Comparison of ENCODE assay signal across 9 cellular contexts in genomic region chr1:204684551-204685235, GRCh38. TPM values are rescaled to one million over a fixed set of nuclear protein-coding genes. Genes with fewer than 3 reads are reported as not detected.
DNase-seq lines count a peak whose midpoint lies in the region; ATAC-seq, FAIRE-seq and TF ChIP-seq lines count a peak whose summit lies in the region.
"Had no signal": no experiment of that assay in that cellular context is flagged by ENCODE, and none has a peak within 500 bp of the region (broad histone marks: within the 10 kb centered on the region; RNA-seq: fewer than 3 reads in every experiment).

No MANE protein-coding gene starts in this region.

- H3K4me1 Mint-ChIP-seq in activated CD4-positive, alpha-beta T cell treated with anti-CD3 and anti-CD28 coated beads, Interleukin-2, amount 10 ng/mL, durations not matched to agents 24 days and 14 days: peaks cover 7% of the 10 kb centered on the region
- H3K4me1 Mint-ChIP-seq in astrocyte (ENCODE audit: low read depth, unreplicated experiment): no peaks in the 10 kb centered on the region

- H3K4me1 ChIP-seq in astrocyte (ENCODE audit: insufficient read depth, low read length): no peaks in the 10 kb centered on the region
- H3K4me1 ChIP-seq in HepG2 (ENCODE audit: insufficient read depth, low read length): no peaks in the 10 kb centered on the region
- H3K4me1 ChIP-seq in thyroid gland: peaks cover 0 to 16% of the 10 kb centered on the region in 2 donors

- no peaks in the 10 kb centered on the region for H3K9me3 Mint-ChIP-seq in activated CD4-positive, alpha-beta T cell treated with anti-CD3 and anti-CD28 coated beads, Interleukin-2, amount 10 ng/mL, durations not matched to agents 24 days and 14 days
- no peaks in the 10 kb centered on the region for H3K9me3 Mint-ChIP-seq in astrocyte (ENCODE audit: unreplicated experiment)

- H3K27ac ChIP-seq in astrocyte (ENCODE audit: low read depth, low read length) (no peak overlapping the region), HepG2 (ENCODE audit: extremely low read length, insufficient read depth, low read length) (no peak overlapping the region), thyroid gland (no peak overlapping the region)

- H3K4me3 ChIP-seq in astrocyte (ENCODE audit: insufficient read depth, low read depth, low read length) (peak overlapping the region; percentile 28), HepG2 (replicated peaks in 1 of 3; ENCODE audit: insufficient read depth in 1 of 3, low read depth in 2 of 3, low read length in 3 of 3) (no peak overlapping the region), thyroid gland (replicated peaks in 1 of 3) (peak overlapping the region in 2 of 3 donors; percentile 24 to 56)

- TF ChIP-seq POLR2A in HepG2 (IDR thresholded peaks at IDR 0.05; ENCODE audit: insufficient read depth in 1 of 2, low read depth in 2 of 2, low read length in 2 of 2): no peak
- no peak for TF ChIP-seq POLR2A in thyroid gland (IDR thresholded peaks at IDR 0.05)

- H3K27ac Mint-ChIP-seq in activated CD4-positive, alpha-beta T cell treated with anti-CD3 and anti-CD28 coated beads, Interleukin-2, amount 10 ng/mL, durations not matched to agents 24 days and 14 days: no peak overlapping the region
- H3K27ac Mint-ChIP-seq in astrocyte (ENCODE audit: unreplicated experiment): peak overlapping the region; percentile 58

- WGBS in HepG2 (ENCODE audit: low lambda C conversion rate): 45% methylated on average over 15 of the region's 43 CpGs
- 0 to 4% methylated on average over 16 to 23 of the region's 43 CpGs for WGBS in thyroid gland, 2 donors

- no peak for DNase-seq in activated CD4-positive, alpha-beta T cell treated with anti-CD3 and anti-CD28 coated beads, Interleukin-2, amount 10 ng/mL, durations not matched to agents 24 days and 14 days
- no peak for DNase-seq in activated CD4-positive, alpha-beta T cell treated with anti-CD3 and anti-CD28 coated beads, Interleukin-2, amount 50 U/mL, for 1 hour
- DNase-seq in astrocyte (ENCODE audit: low read depth): no peak
- no peak for DNase-seq in HepG2 (ENCODE audit: low spot score)
- DNase-seq in thyroid gland: peak; percentile 43 to 54
- DNase-seq in NCI-H128 (lab: John Stamatoyannopoulos, UW; ENCODE audit: unreplicated experiment): no peak
- no peak for DNase-seq in SK-N-DZ (ENCODE audit: low spot score)

- H3K79me2 ChIP-seq in astrocyte (ENCODE audit: insufficient read depth, low read length) (no peaks in the 10 kb centered on the region), HepG2 (ENCODE audit: insufficient read depth, low read length) (no peaks in the 10 kb centered on the region)

- no peak for TF ChIP-seq RAD21 in HepG2 (CRISPR knock-in tag; IDR thresholded peaks at IDR 0.05)

- H4K20me1 ChIP-seq in astrocyte (ENCODE audit: insufficient read depth, low read length) (peaks cover 4% of the 10 kb centered on the region), HepG2 (ENCODE audit: insufficient read depth, low read length) (no peaks in the 10 kb centered on the region)

- FAIRE-seq in astrocyte (lab: Jason Lieb, UNC) (no peak), HepG2 (lab: Jason Lieb, UNC) (no peak)
- FAIRE-seq: G401.6 had no signal

- CTCF ChIA-PET in HepG2 (lab: Yijun Ruan, JAX; ENCODE audit: low intra/inter-chr PET ratio, low total read pairs): no interaction called here

- H2AFZ ChIP-seq in astrocyte (ENCODE audit: low read depth, low read length): peak overlapping the region; percentile 18
- H2AFZ ChIP-seq in HepG2 (ENCODE audit: low read length): no peak overlapping the region

- intact Hi-C loops in activated CD4-positive, alpha-beta T cell treated with anti-CD3 and anti-CD28 coated beads, Interleukin-2, amount 10 ng/mL, durations not matched to agents 24 days and 14 days (cut with micrococcal nuclease): no loop called here
- intact Hi-C loops in HepG2 (cut with micrococcal nuclease; ENCODE audit: unreplicated experiment): no loop called here
- intact Hi-C loops in thyroid gland (cut with DNase I): no loop called here

- H3K27me3 ChIP-seq in astrocyte (ENCODE audit: insufficient read depth, low read length) (peaks cover 59% of the 10 kb centered on the region), HepG2 (ENCODE audit: control insufficient read depth in 1 of 2, insufficient read depth in 2 of 2, low read length in 2 of 2) (peaks cover 5 to 22% of the 10 kb centered on the region in 2 experiments; a peak in 4 of 5 replicates), thyroid gland (no peaks in the 10 kb centered on the region)

- no TSS peak for BruUV-seq in HepG2 (replicated peaks; lab: Mats Ljungman, UMichigan)

- POLR2A ChIA-PET in HepG2 (lab: Yijun Ruan, JAX): no interaction called here

- in situ Hi-C loops in HepG2 (cut with HindIII; ENCODE audit: extremely low pct_ligation_motif_present, low pct_unique_long_range_greater_than_20kb): no loop called here

- H3K4me3 Mint-ChIP-seq in activated CD4-positive, alpha-beta T cell treated with anti-CD3 and anti-CD28 coated beads, Interleukin-2, amount 10 ng/mL, durations not matched to agents 24 days and 14 days: peak overlapping the region; percentile 72
- H3K4me3 Mint-ChIP-seq in astrocyte (ENCODE audit: unreplicated experiment): peak overlapping the region; percentile 90

- H3K9ac ChIP-seq in astrocyte (ENCODE audit: low read length) (no peak overlapping the region), HepG2 (ENCODE audit: insufficient read depth, low read depth, low read length) (no peak overlapping the region)

- no peak for TF ChIP-seq EP300 in HepG2 (IDR thresholded peaks at IDR 0.05; ENCODE audit: low read depth in 2 of 2, low read length in 2 of 2)
- TF ChIP-seq EP300 in HepG2 (CRISPR knock-in tag; IDR thresholded peaks at IDR 0.05; ENCODE audit: borderline replicate concordance): no peak

- H3K36me3 ChIP-seq in astrocyte (ENCODE audit: insufficient read depth, low read length) (no peaks in the 10 kb centered on the region), HepG2 (replicated peaks in 1 of 2; ENCODE audit: control insufficient read depth in 1 of 2, insufficient read depth in 2 of 2, low read length in 2 of 2) (no peaks in the 10 kb centered on the region), thyroid gland (no peaks in the 10 kb centered on the region)

- no peak for TF ChIP-seq CTCF in astrocyte (IDR thresholded peaks at IDR 0.05; ENCODE audit: insufficient read depth, low read depth, low read length)
- TF ChIP-seq CTCF in HepG2 (CRISPR knock-in tag; IDR thresholded peaks at IDR 0.05): no peak
- no peak for TF ChIP-seq CTCF in thyroid gland (IDR thresholded peaks at IDR 0.05)

- H3K36me3 Mint-ChIP-seq in activated CD4-positive, alpha-beta T cell treated with anti-CD3 and anti-CD28 coated beads, Interleukin-2, amount 10 ng/mL, durations not matched to agents 24 days and 14 days (ENCODE audit: low read depth): no peaks in the 10 kb centered on the region
- peaks cover 2% of the 10 kb centered on the region for H3K36me3 Mint-ChIP-seq in astrocyte (ENCODE audit: low read depth, unreplicated experiment)

- H3K27me3 Mint-ChIP-seq in activated CD4-positive, alpha-beta T cell treated with anti-CD3 and anti-CD28 coated beads, Interleukin-2, amount 10 ng/mL, durations not matched to agents 24 days and 14 days: peaks cover 59% of the 10 kb centered on the region
- H3K27me3 Mint-ChIP-seq in astrocyte (ENCODE audit: low read depth, unreplicated experiment): peaks cover 67% of the 10 kb centered on the region

- H3K9me3 ChIP-seq in astrocyte (ENCODE audit: insufficient read depth, low read depth, low read length) (no peaks in the 10 kb centered on the region), HepG2 (ENCODE audit: low read length) (no peaks in the 10 kb centered on the region), thyroid gland (no peaks in the 10 kb centered on the region)

- ATAC-seq in HepG2: peak; percentile 23; the same call in 2 of the 3 replicates
- no peak for ATAC-seq in HG02885 (IDR thresholded peaks at IDR 0.05; ENCODE audit: poor library complexity, unreplicated experiment)

- H3K4me2 ChIP-seq in astrocyte (ENCODE audit: low read length) (peak overlapping the region; percentile 73), HepG2 (ENCODE audit: low read depth, low read length) (no peak overlapping the region)

TF ChIP-seq in HepG2, 621 proteins besides CTCF, POLR2A, EP300 and RAD21 (continues in another document):
- no peak for TF ChIP-seq TARDBP (CRISPR knock-in tag; IDR thresholded peaks at IDR 0.05)

RNA-seq across cellular contexts. Expression of gene LRRN2, which starts 0.8 kb away (rescaled TPM):
- 0.05 TPM in 1 of 2 replicates, not detected in the other for total RNA-seq in activated CD4-positive, alpha-beta T cell treated with anti-CD3 and anti-CD28 coated beads, Interleukin-2, amount 10 ng/mL, durations not matched to agents 24 days and 14 days
- total RNA-seq in astrocyte: 4.9 and 5.9 TPM in 2 replicates
- not detected in 2 replicates for total RNA-seq in HepG2 (2016; rRNA removed; fragmentation: Illumina TruSeq; extraction: Trizol)
- not detected in 2 replicates for total RNA-seq in HepG2 (2016; cell fraction: cytosol; rRNA removed; fragmentation: Illumina TruSeq; extraction: Trizol; ENCODE audit: low read depth)
- total RNA-seq in HepG2 (2016; cell fraction: insoluble cytoplasmic fraction; rRNA removed; fragmentation: Illumina TruSeq; extraction: Trizol): not detected in 2 replicates
- not detected in 2 replicates for total RNA-seq in HepG2 (2016; cell fraction: membrane; rRNA removed; fragmentation: Illumina TruSeq; extraction: Trizol)
- total RNA-seq in HepG2 (2016; cell fraction: nucleus; rRNA removed; fragmentation: Illumina TruSeq; extraction: Trizol): not detected in 2 replicates
- polyA plus RNA-seq in HepG2 (2011; rRNA removed): not detected in 2 replicates
- not detected in 2 replicates for polyA plus RNA-seq in HepG2 (2011; cell fraction: cytosol; rRNA removed)
- polyA plus RNA-seq in HepG2 (2011; cell fraction: nucleus; rRNA removed): not detected in 2 replicates
- polyA plus RNA-seq in HepG2 (2012): 0.04 TPM in 1 of 2 replicates, not detected in the other
- not detected in 2 replicates for polyA plus RNA-seq in HepG2 (2016; cell fraction: cytosol; fragmentation: Illumina TruSeq; extraction: Trizol; ENCODE audit: low read depth)
- not detected in 2 replicates for polyA plus RNA-seq in HepG2 (2016; cell fraction: insoluble cytoplasmic fraction; fragmentation: Illumina TruSeq; extraction: Trizol; ENCODE audit: low read depth)
- not detected in 2 replicates for polyA plus RNA-seq in HepG2 (2016; cell fraction: membrane; fragmentation: Illumina TruSeq; extraction: Trizol; ENCODE audit: low read depth)
- not detected in 2 replicates for polyA plus RNA-seq in HepG2 (2016; cell fraction: nucleus; fragmentation: Illumina TruSeq; extraction: Trizol; ENCODE audit: insufficient read depth, low read depth)
- polyA minus RNA-seq in HepG2 (2011; rRNA and poly(A)+ RNA removed; ENCODE audit: low replicate concordance): not detected in 2 replicates
- not detected in 2 replicates for polyA minus RNA-seq in HepG2 (2011; cell fraction: cytosol; rRNA and poly(A)+ RNA removed)
- polyA minus RNA-seq in HepG2 (2011; cell fraction: nucleus; rRNA and poly(A)+ RNA removed): not detected in 2 replicates
- 1 to 10 TPM; 2.0 to 8.6 (median 3.9) TPM for total RNA-seq in thyroid gland
- 1.8 and 2.0 TPM in 2 replicates for polyA plus RNA-seq in SK-N-DZ (2014; cell fraction: cytosol; rRNA removed)
- 1.6 and 2.1 TPM in 2 replicates for polyA plus RNA-seq in SK-N-DZ (2014; cell fraction: nucleus; rRNA removed)

Comparison
In these comparisons a context has a peak if more than half of its experiments do, and no peak if none do; other contexts are left out.
1. DNase-seq: peak in thyroid gland (2 of 2); none in activated CD4-positive, alpha-beta T cell treated with anti-CD3 and anti-CD28 coated beads, Interleukin-2, amount 10 ng/mL, durations not matched to agents 24 days and 14 days (single experiment), activated CD4-positive, alpha-beta T cell treated with anti-CD3 and anti-CD28 coated beads, Interleukin-2, amount 50 U/mL, for 1 hour (single experiment), astrocyte (single experiment), HepG2 (single experiment), NCI-H128 (single experiment) and SK-N-DZ (single experiment).
2. H3K4me3 ChIP-seq: peak in astrocyte (single experiment) and thyroid gland (2 of 3); none in HepG2 (0 of 3).